Comparison of ENCODE assay signal across 2 cellular contexts in genomic region chr2:190858817-190859216, GRCh38.
TF ChIP-seq lines count a peak whose summit lies in the region.

No MANE protein-coding gene starts in this region.

TF ChIP-seq in A549, 52 proteins besides CTCF, POLR2A, EP300 and RAD21:
- no peak for TF ChIP-seq TP53 (CRISPR knock-in tag; IDR thresholded peaks at IDR 0.05)
- no peak for TF ChIP-seq RARB (CRISPR knock-in tag; IDR thresholded peaks at IDR 0.05)
- TF ChIP-seq MYC (IDR thresholded peaks at IDR 0.05; ENCODE audit: borderline replicate concordance, low read length), result no peak
- TF ChIP-seq REST (IDR thresholded peaks at IDR 0.05), result no peak
- TF ChIP-seq HDAC2 (IDR thresholded peaks at IDR 0.05), result no peak
- TF ChIP-seq MAZ (IDR thresholded peaks at IDR 0.05; ENCODE audit: borderline replicate concordance, low read depth, low read length), result no peak
- no peak for TF ChIP-seq ATOH8 (CRISPR knock-in tag; IDR thresholded peaks at IDR 0.05; ENCODE audit: low read depth)
- no peak for TF ChIP-seq KDM1A (IDR thresholded peaks at IDR 0.05; ENCODE audit: low read depth)
- no peak for TF ChIP-seq HEYL (CRISPR knock-in tag; IDR thresholded peaks at IDR 0.05)
- TF ChIP-seq GATA3 (IDR thresholded peaks at IDR 0.05; ENCODE audit: borderline replicate concordance), result no peak
- no peak for TF ChIP-seq ELK1 (IDR thresholded peaks at IDR 0.05; ENCODE audit: low read depth, low read length)
TF ChIP-seq in A549: peak in this region for 0.

TF ChIP-seq in IMR-90, 13 proteins besides CTCF, POLR2A, EP300 and RAD21:
- no peak for TF ChIP-seq MAZ (IDR thresholded peaks at IDR 0.05; ENCODE audit: borderline replicate concordance, low read depth, low read length)
- peak; percentile 42; the same call in 1 of the 2 replicates for TF ChIP-seq BHLHE40 (IDR thresholded peaks at IDR 0.05; ENCODE audit: low read depth, low read length)
- TF ChIP-seq CEBPB (IDR thresholded peaks at IDR 0.05; ENCODE audit: low read depth, low read length), result peak; percentile 70
- 0 out of 2 replicates have a peak, but pooled peaks have one; percentile 13 for TF ChIP-seq FOS (IDR thresholded peaks at IDR 0.05; ENCODE audit: low read depth, low read length)
